ENCODE assay signal across 9 cellular contexts in genomic region chr20:44594730-44595129, GRCh38.
DNase-seq lines count a peak whose midpoint lies in the region; ATAC-seq and TF ChIP-seq lines count a peak whose summit lies in the region.
"Had no signal": no experiment of that assay in that cellular context is flagged by ENCODE, and none has a peak within 500 bp of the region (broad histone marks: within the 10 kb centered on the region; RNA-seq: fewer than 3 reads in every experiment).

No MANE protein-coding gene starts in this region.

- TF ChIP-seq CTCF in NB4 (IDR thresholded peaks at IDR 0.05; ENCODE audit: low read depth, low read length) (no peak), nephron progenitor cell (IDR thresholded peaks at IDR 0.05) (no peak)

- H3K9me3 Mint-ChIP-seq in stimulated activated effector memory CD8-positive, alpha-beta T cell treated with anti-CD3 and anti-CD28 coated beads, Interleukin-12 subunit alpha, Interleukin-12 subunit beta, amount 100 ng/mL, for 72 hours = no peaks in the 10 kb centered on the region
- H3K9me3 Mint-ChIP-seq in nephron progenitor cell = no peaks in the 10 kb centered on the region

- H3K4me1 Mint-ChIP-seq in stimulated activated effector memory CD8-positive, alpha-beta T cell treated with anti-CD3 and anti-CD28 coated beads, Interleukin-12 subunit alpha, Interleukin-12 subunit beta, amount 100 ng/mL, for 72 hours = peaks cover 9% of the 10 kb centered on the region
- no peaks in the 10 kb centered on the region for H3K4me1 Mint-ChIP-seq in nephron progenitor cell

- no peaks in the 10 kb centered on the region for H3K36me3 Mint-ChIP-seq in stimulated activated effector memory CD8-positive, alpha-beta T cell treated with anti-CD3 and anti-CD28 coated beads, Interleukin-12 subunit alpha, Interleukin-12 subunit beta, amount 100 ng/mL, for 72 hours
- H3K36me3 Mint-ChIP-seq in nephron progenitor cell (ENCODE audit: low read depth) = peaks cover 21% of the 10 kb centered on the region

- H3K27ac Mint-ChIP-seq in stimulated activated effector memory CD8-positive, alpha-beta T cell treated with anti-CD3 and anti-CD28 coated beads, Interleukin-12 subunit alpha, Interleukin-12 subunit beta, amount 100 ng/mL, for 72 hours = peak overlapping the region; percentile 64
- H3K27ac Mint-ChIP-seq in nephron progenitor cell = no peak overlapping the region

- peak; percentile 48 for DNase-seq in NB4 (ENCODE audit: low read depth)
- DNase-seq in fibroblast of gingiva (ENCODE audit: low read depth) = peak; percentile 56
- DNase-seq in stimulated activated effector memory CD8-positive, alpha-beta T cell treated with anti-CD3 and anti-CD28 coated beads, Interleukin-12 subunit alpha, Interleukin-12 subunit beta, amount 100 ng/mL, for 72 hours (ENCODE audit: low spot score in 2 of 2) = no peak
- no peak for DNase-seq in NCI-H2171 treated with DMSO at 0.1 percent for 48 hours (lab: John Stamatoyannopoulos, UW)
- DNase-seq in nephron progenitor cell = no peak
- DNase-seq: stimulated activated naive CD4-positive, alpha-beta T cell treated with Interleukin-2 at 50 U/mL for 16 hours had no signal

- ATAC-seq in GM18511 (IDR thresholded peaks at IDR 0.05; ENCODE audit: unreplicated experiment) (peak; percentile 40), HG03280 (IDR thresholded peaks at IDR 0.05; ENCODE audit: unreplicated experiment) (no peak), GM18519 (IDR thresholded peaks at IDR 0.05; ENCODE audit: low FRiP score, unreplicated experiment) (no peak)
- ATAC-seq in stimulated activated effector memory CD8-positive, alpha-beta T cell treated with anti-CD3 and anti-CD28 coated beads, Interleukin-12 subunit alpha, Interleukin-12 subunit beta, amount 100 ng/mL, for 72 hours = peak; percentile 74

- TF ChIP-seq POLR2A in NB4 (IDR thresholded peaks at IDR 0.05; ENCODE audit: extremely low read depth, insufficient read length) = no peak

- no peaks in the 10 kb centered on the region for H3K27me3 Mint-ChIP-seq in nephron progenitor cell (ENCODE audit: low read depth, poor library complexity)

- no peak overlapping the region for H3K4me3 Mint-ChIP-seq in stimulated activated effector memory CD8-positive, alpha-beta T cell treated with anti-CD3 and anti-CD28 coated beads, Interleukin-12 subunit alpha, Interleukin-12 subunit beta, amount 100 ng/mL, for 72 hours
- no peak overlapping the region for H3K4me3 Mint-ChIP-seq in nephron progenitor cell

- no peak overlapping the region for H3K4me3 ChIP-seq in NB4 (ENCODE audit: low read depth, low read length)

Comparison
In these comparisons a context has a peak if more than half of its experiments do, and no peak if none do; other contexts are left out.
1. ATAC-seq: peak in GM18511 (single experiment) and stimulated activated effector memory CD8-positive, alpha-beta T cell treated with anti-CD3 and anti-CD28 coated beads, Interleukin-12 subunit alpha, Interleukin-12 subunit beta, amount 100 ng/mL, for 72 hours (single experiment); none in HG03280 (single experiment) and GM18519 (single experiment).
2. DNase-seq: peak in NB4 (single experiment) and fibroblast of gingiva (single experiment); none in stimulated activated effector memory CD8-positive, alpha-beta T cell treated with anti-CD3 and anti-CD28 coated beads, Interleukin-12 subunit alpha, Interleukin-12 subunit beta, amount 100 ng/mL, for 72 hours (0 of 2), NCI-H2171 treated with DMSO at 0.1 percent for 48 hours (single experiment) and nephron progenitor cell (single experiment).